In genomic region chr3:10459954-10460754, GRCh38 we compare ENCODE assay signal across 1 cellular context.
TF ChIP-seq lines count a peak whose summit lies in the region.

No MANE protein-coding gene starts in this region.

TF ChIP-seq in IMR-90, 13 proteins besides CTCF, POLR2A, EP300 and RAD21:
- TF ChIP-seq ELK1 (IDR thresholded peaks at IDR 0.05; ENCODE audit: borderline replicate concordance, low read depth, low read length) (no peak), FOS (IDR thresholded peaks at IDR 0.05; ENCODE audit: low read depth, low read length) (no peak), BHLHE40 (IDR thresholded peaks at IDR 0.05; ENCODE audit: low read depth, low read length) (no peak), SMC3 (IDR thresholded peaks at IDR 0.05; ENCODE audit: low read depth, low read length) (peak; percentile 55), RCOR1 (IDR thresholded peaks at IDR 0.05; ENCODE audit: insufficient replicate concordance, low read length) (peak; percentile 87), RFX5 (IDR thresholded peaks at IDR 0.05; ENCODE audit: low read depth, low read length) (no peak), NFE2L2 (IDR thresholded peaks at IDR 0.05; ENCODE audit: low read depth, low read length) (no peak), CEBPB (IDR thresholded peaks at IDR 0.05; ENCODE audit: low read depth, low read length) (no peak), MXI1 (IDR thresholded peaks at IDR 0.05; ENCODE audit: borderline replicate concordance, low read depth, low read length) (peak; percentile 100), MAFK (IDR thresholded peaks at IDR 0.05; ENCODE audit: low read depth, low read length) (no peak), MAZ (IDR thresholded peaks at IDR 0.05; ENCODE audit: borderline replicate concordance, low read depth, low read length) (peak; percentile 59; the same call in 1 of the 2 replicates), CHD1 (IDR thresholded peaks at IDR 0.05; ENCODE audit: low read depth, low read length) (no peak)
- TF ChIP-seq, protein P1, sequence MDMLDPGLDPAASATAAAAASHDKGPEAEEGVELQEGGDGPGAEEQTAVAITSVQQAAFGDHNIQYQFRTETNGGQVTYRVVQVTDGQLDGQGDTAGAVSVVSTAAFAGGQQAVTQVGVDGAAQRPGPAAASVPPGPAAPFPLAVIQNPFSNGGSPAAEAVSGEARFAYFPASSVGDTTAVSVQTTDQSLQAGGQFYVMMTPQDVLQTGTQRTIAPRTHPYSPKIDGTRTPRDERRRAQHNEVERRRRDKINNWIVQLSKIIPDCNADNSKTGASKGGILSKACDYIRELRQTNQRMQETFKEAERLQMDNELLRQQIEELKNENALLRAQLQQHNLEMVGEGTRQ (IDR thresholded peaks at IDR 0.05; ENCODE audit: low read depth, low read length): peak; percentile 78
TF ChIP-seq in IMR-90: peak in this region for 5.
